In genomic region chr10:31615129-31615528, GRCh38 we compare ENCODE assay signal across 20 cellular contexts.
DNase-seq lines count a peak whose midpoint lies in the region; TF ChIP-seq lines count a peak whose summit lies in the region.
"Had no signal": no experiment of that assay in that cellular context is flagged by ENCODE, and none has a peak within 500 bp of the region (broad histone marks: within the 10 kb centered on the region; RNA-seq: fewer than 3 reads in every experiment).

No MANE protein-coding gene starts in this region.

- intact Hi-C loops in dendritic cell treated with granulocyte-macrophage colony-stimulating factor and Interleukin-4, amounts not matched to agents 40 ng/mL and 50 ng/mL, for 4 days (cut with micrococcal nuclease) = no loop called here

- POLR2A ChIA-PET in HEK293 (lab: Yijun Ruan, JAX) = no interaction called here

- no peaks in the 10 kb centered on the region for H3K9me3 Mint-ChIP-seq in dendritic cell treated with granulocyte-macrophage colony-stimulating factor and Interleukin-4, amounts not matched to agents 40 ng/mL and 50 ng/mL, for 4 days
- peaks cover 4% of the 10 kb centered on the region for H3K9me3 Mint-ChIP-seq in neural crest cell
- no peaks in the 10 kb centered on the region for H3K9me3 Mint-ChIP-seq in activated naive CD8-positive, alpha-beta T cell treated with anti-CD3 and anti-CD28 coated beads for 36 hours

- H3K27ac Mint-ChIP-seq in dendritic cell treated with granulocyte-macrophage colony-stimulating factor and Interleukin-4, amounts not matched to agents 40 ng/mL and 50 ng/mL, for 4 days = peak overlapping the region; percentile 18
- peak overlapping the region; percentile 21 for H3K27ac Mint-ChIP-seq in neural crest cell (ENCODE audit: unreplicated experiment)
- no peak overlapping the region for H3K27ac Mint-ChIP-seq in activated naive CD8-positive, alpha-beta T cell treated with anti-CD3 and anti-CD28 coated beads for 36 hours
- H3K27ac Mint-ChIP-seq: CD14-positive monocyte; CD4-positive, alpha-beta memory T cell; CD8-positive, alpha-beta memory T cell had no signal

- H3K4me3 Mint-ChIP-seq in dendritic cell treated with granulocyte-macrophage colony-stimulating factor and Interleukin-4, amounts not matched to agents 40 ng/mL and 50 ng/mL, for 4 days = no peak overlapping the region
- no peak overlapping the region for H3K4me3 Mint-ChIP-seq in neural crest cell
- H3K4me3 Mint-ChIP-seq in activated naive CD8-positive, alpha-beta T cell treated with anti-CD3 and anti-CD28 coated beads for 36 hours = no peak overlapping the region
- H3K4me3 Mint-ChIP-seq: CD14-positive monocyte; CD4-positive, alpha-beta memory T cell; CD4-positive, CD25-positive, alpha-beta regulatory T cell; CD8-positive, alpha-beta memory T cell had no signal

- no peaks in the 10 kb centered on the region for H3K4me1 ChIP-seq in HEK293 (ENCODE audit: control insufficient read depth, insufficient read depth, low read length)
- no peaks in the 10 kb centered on the region for H3K4me1 ChIP-seq in effector memory CD4-positive, alpha-beta T cell (ENCODE audit: control insufficient read depth, insufficient read depth, low read length, poor library complexity, severe bottlenecking)

- no peaks in the 10 kb centered on the region for H3K9me3 ChIP-seq in HEK293 (ENCODE audit: control insufficient read depth, insufficient read depth, low read depth, low read length)
- no peaks in the 10 kb centered on the region for H3K9me3 ChIP-seq in effector memory CD4-positive, alpha-beta T cell (ENCODE audit: control insufficient read depth, low read length)
- H3K9me3 ChIP-seq: BE2C had no signal

- no peaks in the 10 kb centered on the region for H3K27me3 ChIP-seq in effector memory CD4-positive, alpha-beta T cell (replicated peaks; ENCODE audit: control insufficient read depth, insufficient read depth, low read length, poor library complexity, severe bottlenecking)
- H3K27me3 ChIP-seq: BE2C, BLaER1 had no signal

- DNase-seq in neural crest cell (ENCODE audit: low read depth, low spot score) (no peak), DMS153 (lab: John Stamatoyannopoulos, UW) (no peak)
- DNase-seq in effector memory CD4-positive, alpha-beta T cell = no peak
- no peak for DNase-seq in activated naive CD8-positive, alpha-beta T cell treated with anti-CD3 and anti-CD28 coated beads for 36 hours
- no peak for DNase-seq in effector CD8-positive, alpha-beta T cell (lab: John Stamatoyannopoulos, UW)
- DNase-seq: 8988T; ACHN; BE2C; C1 segment of cervical spinal cord; CD4-positive, alpha-beta memory T cell; CD4-positive, CD25-positive, alpha-beta regulatory T cell; CD8-positive, alpha-beta memory T cell; COR-L47; DMS 273 treated with DMSO at 0.1 percent for 48 hours; DMS79 treated with DMSO at 0.1 percent for 48 hours; GF-D8 had no signal

- no peak overlapping the region for H3K4me3 ChIP-seq in HEK293 (ENCODE audit: low read depth, low read length)
- H3K4me3 ChIP-seq in effector memory CD4-positive, alpha-beta T cell (ENCODE audit: insufficient read depth, low read depth, low read length, poor library complexity, severe bottlenecking) = no peak overlapping the region
- H3K4me3 ChIP-seq: BLaER1 had no signal

- CTCF ChIA-PET in HEK293 (lab: Yijun Ruan, JAX) = no interaction called here

- no peaks in the 10 kb centered on the region for H3K36me3 Mint-ChIP-seq in dendritic cell treated with granulocyte-macrophage colony-stimulating factor and Interleukin-4, amounts not matched to agents 40 ng/mL and 50 ng/mL, for 4 days (ENCODE audit: low read depth)
- no peaks in the 10 kb centered on the region for H3K36me3 Mint-ChIP-seq in neural crest cell (ENCODE audit: low read depth)
- no peaks in the 10 kb centered on the region for H3K36me3 Mint-ChIP-seq in activated naive CD8-positive, alpha-beta T cell treated with anti-CD3 and anti-CD28 coated beads for 36 hours
- H3K36me3 Mint-ChIP-seq: CD14-positive monocyte; CD4-positive, alpha-beta memory T cell; CD4-positive, CD25-positive, alpha-beta regulatory T cell; CD8-positive, alpha-beta memory T cell had no signal

- TF ChIP-seq CTCF in HEK293 (tag by site-specific recombination; IDR thresholded peaks at IDR 0.05) = no peak
- TF ChIP-seq CTCF in neural crest cell (conservative IDR thresholded peaks at IDR 0.05) = no peak

- H3K27me3 Mint-ChIP-seq in dendritic cell treated with granulocyte-macrophage colony-stimulating factor and Interleukin-4, amounts not matched to agents 40 ng/mL and 50 ng/mL, for 4 days = no peaks in the 10 kb centered on the region
- no peaks in the 10 kb centered on the region for H3K27me3 Mint-ChIP-seq in neural crest cell (ENCODE audit: low read depth)
- peaks cover 4% of the 10 kb centered on the region for H3K27me3 Mint-ChIP-seq in activated naive CD8-positive, alpha-beta T cell treated with anti-CD3 and anti-CD28 coated beads for 36 hours

- H3K27ac ChIP-seq in HEK293 (ENCODE audit: extremely low read depth, low read depth, low read length) = no peak overlapping the region
- no peak overlapping the region for H3K27ac ChIP-seq in effector memory CD4-positive, alpha-beta T cell (ENCODE audit: insufficient read depth, low read length, poor library complexity, severe bottlenecking)
- H3K27ac ChIP-seq: BLaER1 had no signal

- H3K4me1 Mint-ChIP-seq in dendritic cell treated with granulocyte-macrophage colony-stimulating factor and Interleukin-4, amounts not matched to agents 40 ng/mL and 50 ng/mL, for 4 days (ENCODE audit: low read depth) = peaks cover 82% of the 10 kb centered on the region
- peaks cover 19% of the 10 kb centered on the region for H3K4me1 Mint-ChIP-seq in neural crest cell
- no peaks in the 10 kb centered on the region for H3K4me1 Mint-ChIP-seq in activated naive CD8-positive, alpha-beta T cell treated with anti-CD3 and anti-CD28 coated beads for 36 hours
- H3K4me1 Mint-ChIP-seq: CD4-positive, alpha-beta memory T cell; CD8-positive, alpha-beta memory T cell had no signal

- no peaks in the 10 kb centered on the region for H3K36me3 ChIP-seq in HEK293 (ENCODE audit: control insufficient read depth in 2 of 2, insufficient read depth in 1 of 2, low read length in 2 of 2)
- no peaks in the 10 kb centered on the region for H3K36me3 ChIP-seq in effector memory CD4-positive, alpha-beta T cell (ENCODE audit: control insufficient read depth, insufficient read depth, low read length)
- H3K36me3 ChIP-seq: BE2C, BLaER1 had no signal

TF ChIP-seq in HEK293, 187 proteins besides CTCF, POLR2A, EP300 and RAD21:
- TF ChIP-seq ZNF530 (tag by site-specific recombination; IDR thresholded peaks at IDR 0.05; ENCODE audit: low read depth) (peak; percentile 94), KLF8 (tag by site-specific recombination; IDR thresholded peaks at IDR 0.05) (no peak)
